ENCODE assay signal across 8 cellular contexts in the genomic region with DNA sequence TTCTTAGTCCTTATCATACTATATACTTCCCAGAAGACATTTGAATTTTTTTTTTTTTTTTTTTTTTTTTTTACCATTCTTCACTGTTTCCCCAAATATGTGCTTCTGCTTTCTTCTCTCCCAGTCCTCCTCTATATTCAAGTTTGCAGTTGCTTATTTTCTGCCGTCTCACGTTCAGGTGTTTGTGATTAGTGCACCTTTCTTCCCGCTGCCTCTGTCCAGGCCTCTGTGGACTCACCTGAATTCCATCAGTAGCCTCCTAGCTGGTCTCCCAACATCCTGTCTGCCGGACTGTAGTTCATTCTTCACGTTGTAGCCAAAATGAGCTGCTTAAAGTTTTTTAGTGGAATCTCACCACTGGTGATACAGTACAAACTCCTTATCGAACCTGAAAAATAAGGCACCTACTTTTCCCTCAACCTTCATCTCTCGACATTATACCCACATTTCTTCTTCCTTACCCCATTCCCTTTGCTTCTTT. TPM values are rescaled to one million over a fixed set of nuclear protein-coding genes. Genes with fewer than 3 reads are reported as not detected.
DNase-seq lines count a peak whose midpoint lies in the region; ATAC-seq and TF ChIP-seq lines count a peak whose summit lies in the region.

No MANE protein-coding gene starts in this region.

- no peak for DNase-seq in heart right ventricle
- no peak for DNase-seq in Right ventricle myocardium inferior (ENCODE audit: missing footprints)
- DNase-seq in MCF 10A (ENCODE audit: unreplicated experiment) = no peak
- DNase-seq in kidney glomerular epithelial cell (lab: John Stamatoyannopoulos, UW) = no peak
- no peak for DNase-seq in HCEC 1CT
- no peak for DNase-seq in AG08395 (ENCODE audit: low spot score)

- H3K9me3 ChIP-seq in heart right ventricle = peaks cover 0 to 4% (median 0%) of the 10 kb centered on the region in 11 donors
- H3K9me3 ChIP-seq in mesodermal cell (ENCODE audit: control insufficient read depth, low read length) = peaks cover 4% of the 10 kb centered on the region

- CTCF ChIA-PET in MCF 10A (lab: Yijun Ruan, JAX) = interaction anchor here (0.6 to 1.6 kb wide), 2 partner anchors 53 to 1668 kb away, joined by 3 read pairs; no protein-coding TSS in a partner anchor

- peaks cover 7% of the 10 kb centered on the region for H3K9me3 Mint-ChIP-seq in MCF 10A (ENCODE audit: unreplicated experiment)

- H3K4me1 ChIP-seq in heart right ventricle (peaks cover 4 to 43% (median 26%) of the 10 kb centered on the region in 9 donors), mesodermal cell (ENCODE audit: control insufficient read depth, insufficient read depth, low read length, poor library complexity, severe bottlenecking) (no peaks in the 10 kb centered on the region), urinary bladder (ENCODE audit: insufficient read depth) (no peaks in the 10 kb centered on the region)

- intact Hi-C loops in heart right ventricle (cut with DNase I) = loop anchor here in 8 of 10 donors (1.0 to 5.0 kb wide), 3 partner anchors 54 kb away; partner anchors contain the start of genes AASDHPPT (in 8 of the 8) and KBTBD3 (in 8 of the 8)
- intact Hi-C loops in Right ventricle myocardium inferior (cut with DNase I) = loop anchor here (1.0 kb wide), 1 partner anchor 54 kb away; the partner anchor contains the start of genes AASDHPPT and KBTBD3
- intact Hi-C loops in MCF 10A (cut with micrococcal nuclease) = loop anchor here (1.0 kb wide), 1 partner anchor 54 kb away; the partner anchor contains the start of genes AASDHPPT and KBTBD3

- 94 to 96% methylated on average over 7 of the region's 7 CpGs for WGBS in heart right ventricle, 2 donors
- 96% methylated on average over 4 to 7 of the region's 7 CpGs for WGBS in mesodermal cell (ENCODE audit: insufficient coverage in 2 of 2), 2 experiments
- 89% methylated on average over 7 of the region's 7 CpGs for WGBS in urinary bladder

- ATAC-seq in heart right ventricle (no peak), Right ventricle myocardium inferior (no peak)

- H3K27me3 Mint-ChIP-seq in MCF 10A (ENCODE audit: insufficient read depth, unreplicated experiment) = no peaks in the 10 kb centered on the region

- peaks cover 0 to 6% (median 0%) of the 10 kb centered on the region in 7 donors for H3K27me3 ChIP-seq in heart right ventricle

- peak overlapping the region; percentile 75 for H3K27ac Mint-ChIP-seq in MCF 10A (ENCODE audit: low read depth, unreplicated experiment)

- H3K4me3 ChIP-seq in heart right ventricle (peak overlapping the region; percentile 29 to 95 (median 78)), mesodermal cell (ENCODE audit: extremely low read depth, insufficient read depth, low read length, poor library complexity, severe bottlenecking) (peak overlapping the region; percentile 85), urinary bladder (ENCODE audit: low read depth, low read length) (peak overlapping the region; percentile 59)

- no peak for TF ChIP-seq CTCF in heart right ventricle (IDR thresholded peaks at IDR 0.05)
- TF ChIP-seq CTCF in MCF 10A (IDR thresholded peaks at IDR 0.05; ENCODE audit: unreplicated experiment) = no peak

- BruUV-seq in MCF 10A (replicated peaks; lab: Mats Ljungman, UMichigan) = TSS peak; percentile 85

- H3K27ac ChIP-seq in heart right ventricle (peak overlapping the region in 9 of 10 donors; percentile 80 to 85 (median 84)), mesodermal cell (ENCODE audit: low read depth, low read length, severe bottlenecking) (peak overlapping the region; percentile 66), urinary bladder (ENCODE audit: low read depth) (peak overlapping the region; percentile 15)

- H3K4me3 Mint-ChIP-seq in MCF 10A (ENCODE audit: unreplicated experiment) = peak overlapping the region; percentile 96

- peaks cover 42% of the 10 kb centered on the region for H3K4me1 Mint-ChIP-seq in MCF 10A (ENCODE audit: insufficient read depth, unreplicated experiment)

- peaks cover 23% of the 10 kb centered on the region for H3K36me3 Mint-ChIP-seq in MCF 10A (ENCODE audit: insufficient read depth, unreplicated experiment)

- POLR2A ChIA-PET in MCF 10A (lab: Yijun Ruan, JAX) = interaction anchor here (0.6 to 2.6 kb wide), 5 partner anchors 9 to 82 kb away, joined by 3 to 20 read pairs (median 5); partner anchors contain the start of genes AASDHPPT and KBTBD3

- H3K36me3 ChIP-seq in heart right ventricle (no peaks in the 10 kb centered on the region), mesodermal cell (ENCODE audit: control insufficient read depth, insufficient read depth, low read length) (no peaks in the 10 kb centered on the region), urinary bladder (ENCODE audit: insufficient read depth) (no peaks in the 10 kb centered on the region)

RNA-seq across cellular contexts. Expression of gene MSANTD4, which starts 0.8 kb away (rescaled TPM):
- total RNA-seq in heart right ventricle (10 to 100 TPM; 16.4 to 30.5 (median 22.5) TPM), Right ventricle myocardium inferior (19.2 TPM), MCF 10A (2022) (31.2 and 36.0 TPM in 2 replicates), urinary bladder (49.8 TPM)
- polyA plus RNA-seq in heart right ventricle (10 to 100 TPM in 1 of 2 donors, 1 to 10 TPM in 1; 7.7 to 11.0 TPM), urinary bladder (17.0 TPM)
- 17.8 TPM for polyA plus RNA-seq in mesodermal cell (2013, experiment 1 of 2)
- 20.3 TPM for polyA plus RNA-seq in mesodermal cell (2013, experiment 2 of 2)

RNA-seq across cellular contexts. Expression of gene KBTBD3, which starts 54.3 kb away (rescaled TPM):
- total RNA-seq in heart right ventricle = 10 to 100 TPM in 3 of 10 donors, 1 to 10 TPM in 7; 6.3 to 13.8 (median 9.1) TPM
- polyA plus RNA-seq in heart right ventricle = 1 to 10 TPM; 4.2 to 5.0 TPM
- total RNA-seq in Right ventricle myocardium inferior = 12.1 TPM
- total RNA-seq in MCF 10A (2022) = 2.9 and 5.1 TPM in 2 replicates
- 7.6 TPM for polyA plus RNA-seq in mesodermal cell (2013, experiment 1 of 2)
- 9.0 TPM for polyA plus RNA-seq in mesodermal cell (2013, experiment 2 of 2)
- total RNA-seq in urinary bladder = 20.1 TPM
- polyA plus RNA-seq in urinary bladder = 4.6 TPM

RNA-seq across cellular contexts. Expression of gene AASDHPPT, which starts 54.6 kb away (rescaled TPM):
- 10 to 100 TPM; 31.2 to 46.7 (median 41.1) TPM for total RNA-seq in heart right ventricle
- polyA plus RNA-seq in heart right ventricle = 10 to 100 TPM; 13.2 to 15.8 TPM
- total RNA-seq in Right ventricle myocardium inferior = 35.0 TPM
- 55.3 and 56.3 TPM in 2 replicates for total RNA-seq in MCF 10A (2022)
- 55.1 TPM for polyA plus RNA-seq in mesodermal cell (2013, experiment 1 of 2)
- 60.1 TPM for polyA plus RNA-seq in mesodermal cell (2013, experiment 2 of 2)
- 64.6 TPM for total RNA-seq in urinary bladder
- polyA plus RNA-seq in urinary bladder = 17.8 TPM

Comparison
In these comparisons a context has a peak if more than half of its experiments do, and no peak if none do; other contexts are left out.
1. H3K27ac ChIP-seq: peak in every context shown above with its lines; median percentile 84 in heart right ventricle; 66 in mesodermal cell; 15 in urinary bladder.